Comparison of ENCODE assay signal across 13 cellular contexts in genomic region chr19:2630352-2631001, GRCh38.
A peak's percentile ranks its signal among the peaks of the same experiment; 100 is the strongest.
DNase-seq lines count a peak whose midpoint lies in the region; ATAC-seq and TF ChIP-seq lines count a peak whose summit lies in the region.
"Had no signal": no experiment of that assay in that cellular context is flagged by ENCODE, and none has a peak within 500 bp of the region (broad histone marks: within the 10 kb centered on the region; RNA-seq: fewer than 3 reads in every experiment).

No MANE protein-coding gene starts in this region.

- POLR2A ChIA-PET in CD8-positive, alpha-beta memory T cell (lab: Charles Lee): interaction anchor here (0.5 to 1.7 kb wide), 4 partner anchors 10 to 873 kb away, joined by 3 to 7 read pairs (median 5); partner anchors contain the start of gene GADD45B

- H3K4me1 Mint-ChIP-seq in CD8-positive, alpha-beta memory T cell: peaks cover 32 to 48% (median 36%) of the 10 kb centered on the region in 3 donors
- H3K4me1 Mint-ChIP-seq in memory B cell (peaks cover 72% of the 10 kb centered on the region), chondrocyte (ENCODE audit: low read depth) (peaks cover 33% of the 10 kb centered on the region)

- H3K9me3 Mint-ChIP-seq in CD8-positive, alpha-beta memory T cell: peaks cover 0 to 2% (median 0%) of the 10 kb centered on the region in 5 donors
- H3K9me3 Mint-ChIP-seq in memory B cell: no peaks in the 10 kb centered on the region
- peaks cover 20% of the 10 kb centered on the region for H3K9me3 Mint-ChIP-seq in chondrocyte (ENCODE audit: low read depth)

- no peak overlapping the region for H3K4me3 ChIP-seq in CD8-positive, alpha-beta memory T cell (ENCODE audit: low read length)
- peak overlapping the region in 2 of 5 donors; percentile 5 to 9 for H3K4me3 ChIP-seq in subcutaneous abdominal adipose tissue (ENCODE audit: low read depth in 1 of 5, low read length in 5 of 5)
- H3K4me3 ChIP-seq: cardiac muscle cell had no signal

- no peak overlapping the region for H3K27ac ChIP-seq in CD8-positive, alpha-beta memory T cell (ENCODE audit: low read depth, low read length)
- peak overlapping the region; percentile 32 for H3K27ac ChIP-seq in angular gyrus (ENCODE audit: low read depth, low read length)
- peak overlapping the region; percentile 69 for H3K27ac ChIP-seq in subcutaneous abdominal adipose tissue (ENCODE audit: low read depth, low read length)
- H3K27ac ChIP-seq: cardiac muscle cell had no signal

- H3K9ac ChIP-seq in subcutaneous abdominal adipose tissue (ENCODE audit: low read length in 5 of 5): peak overlapping the region in 2 of 5 donors; percentile 6 to 25

- H3K4me1 ChIP-seq in CD8-positive, alpha-beta memory T cell (ENCODE audit: insufficient read depth, low read length): peaks cover 24% of the 10 kb centered on the region
- H3K4me1 ChIP-seq in subcutaneous abdominal adipose tissue (ENCODE audit: control insufficient read depth in 5 of 5, insufficient read depth in 5 of 5, low read length in 5 of 5): peaks cover 8 to 52% (median 39%) of the 10 kb centered on the region in 5 donors

- peaks cover 0 to 7% (median 0%) of the 10 kb centered on the region in 3 donors for H3K36me3 Mint-ChIP-seq in CD8-positive, alpha-beta memory T cell
- H3K36me3 Mint-ChIP-seq in memory B cell (peaks cover 28% of the 10 kb centered on the region), chondrocyte (ENCODE audit: low read depth) (peaks cover 5% of the 10 kb centered on the region)

- peak overlapping the region in 2 of 7 donors; percentile 59 to 72 for H3K4me3 Mint-ChIP-seq in CD8-positive, alpha-beta memory T cell
- no peak overlapping the region for H3K4me3 Mint-ChIP-seq in memory B cell
- no peak overlapping the region for H3K4me3 Mint-ChIP-seq in chondrocyte (ENCODE audit: unreplicated experiment)
- H3K4me3 Mint-ChIP-seq: activated naive CD8-positive, alpha-beta T cell treated with anti-CD3 and anti-CD28 coated beads, Interleukin-2, amount 10 ng/mL, durations not matched to agents 7 days and 5 days had no signal

- H3K27me3 Mint-ChIP-seq in CD8-positive, alpha-beta memory T cell: no peaks in the 10 kb centered on the region
- H3K27me3 Mint-ChIP-seq in memory B cell (no peaks in the 10 kb centered on the region), chondrocyte (ENCODE audit: low read depth) (no peaks in the 10 kb centered on the region)
- H3K27me3 Mint-ChIP-seq: activated naive CD8-positive, alpha-beta T cell treated with anti-CD3 and anti-CD28 coated beads, Interleukin-2, amount 10 ng/mL, durations not matched to agents 7 days and 5 days had no signal

- H3K9me3 ChIP-seq in CD8-positive, alpha-beta memory T cell (ENCODE audit: low read length): peaks cover 6% of the 10 kb centered on the region
- H3K9me3 ChIP-seq in subcutaneous abdominal adipose tissue (ENCODE audit: control insufficient read depth in 5 of 5, low read length in 5 of 5): peaks cover 0 to 16% (median 8%) of the 10 kb centered on the region in 5 donors

- DNase-seq in CD8-positive, alpha-beta memory T cell: no peak
- DNase-seq in memory B cell (ENCODE audit: low spot score in 2 of 2): no peak
- DNase-seq in chondrocyte (ENCODE audit: low spot score): no peak
- DNase-seq in activated CD4-positive, CD25-positive, alpha-beta regulatory T cell treated with anti-CD3 and anti-CD28 coated beads, Interleukin-2, amount 50 U/mL, for 72 hours: no peak
- no peak for DNase-seq in NCI-H526 treated with DMSO at 0.1 percent for 48 hours (lab: John Stamatoyannopoulos, UW)
- no peak for DNase-seq in activated CD4-positive, alpha-beta T cell treated with anti-CD3 and anti-CD28 coated beads for 1 hour
- DNase-seq: activated naive CD8-positive, alpha-beta T cell treated with anti-CD3 and anti-CD28 coated beads, Interleukin-2, amount 10 ng/mL, durations not matched to agents 7 days and 5 days; activated T-cell treated with anti-CD3 and anti-CD28 coated beads, Interleukin-2, amount 50 U/mL, for 48 hours; NCI-H1417 treated with DMSO at 0.1 percent for 48 hours; SIG-M5 had no signal

- no peaks in the 10 kb centered on the region for H3K36me3 ChIP-seq in CD8-positive, alpha-beta memory T cell (ENCODE audit: insufficient read depth, low read length)
- no peaks in the 10 kb centered on the region for H3K36me3 ChIP-seq in subcutaneous abdominal adipose tissue (ENCODE audit: control insufficient read depth in 5 of 5, insufficient read depth in 5 of 5, low read length in 5 of 5)
- H3K36me3 ChIP-seq: cardiac muscle cell had no signal

- no peaks in the 10 kb centered on the region for H3K27me3 ChIP-seq in CD8-positive, alpha-beta memory T cell (ENCODE audit: insufficient read depth, low read length, poor library complexity, severe bottlenecking)
- H3K27me3 ChIP-seq in subcutaneous abdominal adipose tissue (ENCODE audit: control insufficient read depth in 5 of 5, insufficient read depth in 4 of 5, low read length in 5 of 5): no peaks in the 10 kb centered on the region
- H3K27me3 ChIP-seq: cardiac muscle cell had no signal

- ATAC-seq in memory B cell (ENCODE audit: low read depth): no peak

- peak overlapping the region in 7 of 8 donors; percentile 75 to 95 (median 92) for H3K27ac Mint-ChIP-seq in CD8-positive, alpha-beta memory T cell
- H3K27ac Mint-ChIP-seq in memory B cell: peak overlapping the region; percentile 95
- no peak overlapping the region for H3K27ac Mint-ChIP-seq in chondrocyte (ENCODE audit: unreplicated experiment)
- H3K27ac Mint-ChIP-seq: activated naive CD8-positive, alpha-beta T cell treated with anti-CD3 and anti-CD28 coated beads, Interleukin-2, amount 10 ng/mL, durations not matched to agents 7 days and 5 days had no signal

- CTCF ChIA-PET in CD8-positive, alpha-beta memory T cell (lab: Charles Lee): interaction anchor here (0.8 to 10.1 kb wide), 2 partner anchors 13 to 155 kb away, joined by 3 to 152 read pairs; partner anchors contain the start of gene GADD45B

- no peak for TF ChIP-seq CTCF in chondrocyte (IDR thresholded peaks at IDR 0.05)
